1 cellular context compared by ENCODE assay signal in genomic region chr1:59477286-59477685, GRCh38.
TF ChIP-seq lines count a peak whose summit lies in the region.

No MANE protein-coding gene starts in this region.

TF ChIP-seq in SK-N-SH treated with all-trans-retinoic acid at 6 μM for 48 hours, 23 proteins besides CTCF, POLR2A, EP300 and RAD21 (continued from another document):
- TF ChIP-seq CSRNP3 (CRISPR knock-in tag; IDR thresholded peaks at IDR 0.05) (no peak), PPARA (CRISPR knock-in tag; IDR thresholded peaks at IDR 0.05; ENCODE audit: borderline replicate concordance) (no peak), RARB (CRISPR knock-in tag; IDR thresholded peaks at IDR 0.05) (no peak)
